1 cellular context compared by ENCODE assay signal in the genomic region with DNA sequence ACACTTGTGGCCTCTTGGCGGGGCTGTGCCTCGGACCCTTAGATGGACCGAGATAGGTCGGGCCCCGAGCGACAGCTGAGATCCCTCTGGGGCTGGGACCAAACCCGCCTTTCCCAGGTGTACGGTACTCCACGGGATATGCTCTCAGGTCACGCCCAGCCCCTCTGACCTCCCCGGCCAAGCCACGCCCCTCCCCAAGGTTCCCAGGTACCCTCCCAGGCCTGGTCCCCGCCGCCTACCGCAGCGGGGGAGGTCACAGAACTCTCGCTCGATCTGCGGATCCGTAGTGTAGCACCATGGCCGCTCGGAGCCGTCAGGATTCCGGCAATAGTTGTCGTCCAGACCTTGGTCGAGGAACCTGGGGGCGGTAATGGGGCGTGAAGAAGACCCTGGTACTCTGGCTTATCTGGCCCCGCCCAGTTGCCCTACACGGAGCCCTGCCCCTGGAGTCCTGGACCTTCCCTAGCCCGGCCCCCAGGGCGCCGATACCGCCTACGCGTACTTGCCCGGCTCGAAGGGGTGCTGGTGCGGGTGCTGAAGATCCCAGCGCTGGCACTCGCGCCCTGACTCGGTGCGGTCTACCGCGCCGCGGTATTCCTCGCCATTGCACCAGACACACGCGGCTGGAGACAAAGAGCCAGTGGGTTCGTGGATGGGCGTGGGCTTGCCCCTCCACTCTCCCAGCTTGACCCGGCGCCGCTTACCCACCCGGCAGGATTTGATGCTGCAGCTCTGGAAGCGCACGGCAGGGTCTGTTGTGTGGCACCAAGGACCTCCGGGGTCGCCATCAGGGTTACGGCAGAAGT. TPM values are rescaled to one million over a fixed set of nuclear protein-coding genes. Genes with fewer than 3 reads are reported as not detected.
"Had no signal": no experiment of that assay in that cellular context is flagged by ENCODE, and none has a peak within 500 bp of the region (broad histone marks: within the 10 kb centered on the region; RNA-seq: fewer than 3 reads in every experiment).

No MANE protein-coding gene starts in this region.

RNA-seq across cellular contexts. Expression of a gene that starts 19.5 kb away (rescaled TPM):
- polyA plus RNA-seq: mammary epithelial cell had no signal
